In genomic region chr12:114360485-114360884, GRCh38 we compare ENCODE assay signal across 10 cellular contexts. TPM values are rescaled to one million over a fixed set of nuclear protein-coding genes. Genes with fewer than 3 reads are reported as not detected.
"Had no signal": no experiment of that assay in that cellular context is flagged by ENCODE, and none has a peak within 500 bp of the region (broad histone marks: within the 10 kb centered on the region; RNA-seq: fewer than 3 reads in every experiment).

No MANE protein-coding gene starts in this region.

- DNase-seq: H9, HCEC 1CT, HFFc6, KG1 had no signal

- FAIRE-seq: H1, H54, HTR-8/SVneo had no signal

- H3K4me2 ChIP-seq: GM23338 had no signal

- ATAC-seq: GM23338 had no signal

- H3K4me3 ChIP-seq: GM23338 had no signal

RNA-seq across cellular contexts. Expression of gene TBX5, which starts 45.5 kb away (rescaled TPM):
- total RNA-seq: H1, H9, HT-29 had no signal
- polyA plus RNA-seq: GM23338, IgD-negative memory B cell had no signal
